19 cellular contexts compared by ENCODE assay signal in genomic region chr1:113972954-113973353, GRCh38.
"Had no signal": no experiment of that assay in that cellular context is flagged by ENCODE, and none has a peak within 500 bp of the region (broad histone marks: within the 10 kb centered on the region; RNA-seq: fewer than 3 reads in every experiment).

No MANE protein-coding gene starts in this region.

- H2AFZ ChIP-seq: neural progenitor cell had no signal

- H3K4me3 Mint-ChIP-seq: activated B cell treated with CpG ODN at 0.5 μM for 24 hours; activated CD8-positive, alpha-beta T cell treated with anti-CD3 and anti-CD28 coated beads, Interleukin-2, amount 10 ng/mL, durations not matched to agents 7 days and 5 days; activated naive CD4-positive, alpha-beta T cell treated with anti-CD3 and anti-CD28 coated beads, Interleukin-2, amount 10 ng/mL, durations not matched to agents 7 days and 5 days; activated T-cell treated with anti-CD3 and anti-CD28 coated beads, Interleukin-2, amount 50 U/mL, for 24 hours; neural progenitor cell had no signal

- H3K27me3 Mint-ChIP-seq: activated B cell treated with CpG ODN at 0.5 μM for 24 hours; activated naive CD4-positive, alpha-beta T cell treated with anti-CD3 and anti-CD28 coated beads, Interleukin-2, amount 10 ng/mL, durations not matched to agents 7 days and 5 days; activated T-cell treated with anti-CD3 and anti-CD28 coated beads, Interleukin-2, amount 50 U/mL, for 24 hours had no signal

- H3K9me3 Mint-ChIP-seq: activated B cell treated with CpG ODN at 0.5 μM for 24 hours; activated naive CD4-positive, alpha-beta T cell treated with anti-CD3 and anti-CD28 coated beads, Interleukin-2, amount 10 ng/mL, durations not matched to agents 7 days and 5 days; activated T-cell treated with anti-CD3 and anti-CD28 coated beads, Interleukin-2, amount 50 U/mL, for 24 hours; neural progenitor cell had no signal

- H3K4me2 ChIP-seq: neural progenitor cell had no signal

- H3K4me3 ChIP-seq: adrenal gland, esophagus squamous epithelium, heart right ventricle, left ventricle myocardium inferior, neural progenitor cell, spleen, tibial artery had no signal

- DNase-seq: activated B cell treated with CpG ODN at 0.5 μM for 24 hours; activated CD4-positive, alpha-beta T cell treated with anti-CD3 and anti-CD28 coated beads for 48 hours; activated CD8-positive, alpha-beta T cell treated with anti-CD3 and anti-CD28 coated beads, Interleukin-2, amount 10 ng/mL, durations not matched to agents 7 days and 5 days; activated naive CD4-positive, alpha-beta T cell treated with anti-CD3 and anti-CD28 coated beads, Interleukin-2, amount 10 ng/mL, durations not matched to agents 7 days and 5 days; activated T-cell treated with anti-CD3 and anti-CD28 coated beads, Interleukin-2, amount 50 U/mL, for 24 hours; adrenal gland; effector CD8-positive, alpha-beta T cell; esophagus squamous epithelium; heart right ventricle; kidney glomerular epithelial cell; left ventricle myocardium inferior; mammary epithelial cell; midbrain; spleen; stimulated activated CD4-positive, alpha-beta T cell treated with anti-CD3 and anti-CD28 coated beads, Interleukin-4, amount 100 ng/mL, for 4 hours; stimulated activated naive CD8-positive, alpha-beta T cell treated with anti-CD3 and anti-CD28 coated beads, Interleukin-15, Interleukin-2, amounts not matched to agents 100 U/mL and 50 U/mL, for 24 hours; substantia nigra; tibial artery had no signal

- H3K27ac ChIP-seq: adrenal gland, esophagus squamous epithelium, heart right ventricle, left ventricle myocardium inferior, neural progenitor cell, spleen, tibial artery had no signal

- ATAC-seq: activated CD8-positive, alpha-beta T cell treated with anti-CD3 and anti-CD28 coated beads, Interleukin-2, amount 10 ng/mL, durations not matched to agents 7 days and 5 days; heart right ventricle; stimulated activated naive CD8-positive, alpha-beta T cell treated with anti-CD3 and anti-CD28 coated beads, Interleukin-15, Interleukin-2, amounts not matched to agents 100 U/mL and 50 U/mL, for 24 hours had no signal

- H3K27ac Mint-ChIP-seq: activated B cell treated with CpG ODN at 0.5 μM for 24 hours; activated CD8-positive, alpha-beta T cell treated with anti-CD3 and anti-CD28 coated beads, Interleukin-2, amount 10 ng/mL, durations not matched to agents 7 days and 5 days; activated naive CD4-positive, alpha-beta T cell treated with anti-CD3 and anti-CD28 coated beads, Interleukin-2, amount 10 ng/mL, durations not matched to agents 7 days and 5 days; neural progenitor cell had no signal

- H3K27me3 ChIP-seq: adrenal gland, esophagus squamous epithelium, heart right ventricle, neural progenitor cell, spleen, tibial artery had no signal

- H3K9ac ChIP-seq: neural progenitor cell had no signal

- H3K9me3 ChIP-seq: adrenal gland, esophagus squamous epithelium, heart right ventricle, left ventricle myocardium inferior, spleen, tibial artery had no signal
